ENCODE assay signal across 25 cellular contexts in the genomic region with DNA sequence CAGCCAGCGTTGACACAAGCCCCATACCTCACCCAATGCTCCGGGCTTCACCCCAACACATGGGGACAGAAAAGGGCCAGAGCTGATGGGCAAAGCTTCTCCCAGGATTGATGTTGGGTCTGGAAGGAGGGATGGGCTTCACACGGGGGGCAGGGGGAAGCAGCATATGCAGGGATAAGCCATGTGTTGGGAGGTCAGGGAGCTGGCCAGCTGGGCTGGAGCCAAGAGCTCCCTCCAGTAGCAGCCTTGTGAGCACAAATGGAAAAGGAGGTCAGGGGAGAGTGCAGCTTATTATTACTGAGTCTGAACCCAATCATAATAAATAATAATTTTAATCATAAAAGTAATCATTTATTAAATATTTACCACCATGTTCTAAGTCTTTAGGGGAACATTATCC. TPM values are rescaled to one million over a fixed set of nuclear protein-coding genes. Genes with fewer than 3 reads are reported as not detected.
"Had no signal": no experiment of that assay in that cellular context is flagged by ENCODE, and none has a peak within 500 bp of the region (broad histone marks: within the 10 kb centered on the region; RNA-seq: fewer than 3 reads in every experiment).

No MANE protein-coding gene starts in this region.

- H3K4me1 ChIP-seq: esophagus squamous epithelium, heart right ventricle, left ventricle myocardium inferior, lower lobe of right lung, parathyroid adenoma, right lobe of liver, suprapubic skin, transverse colon, vagina had no signal

- H3K27me3 ChIP-seq: right lobe of liver, suprapubic skin, transverse colon, vagina had no signal

- H3K9me3 ChIP-seq: esophagus squamous epithelium, heart right ventricle, left ventricle myocardium inferior, lower lobe of right lung, right lobe of liver, suprapubic skin, transverse colon, vagina had no signal

- H3K27ac ChIP-seq: esophagus squamous epithelium, heart right ventricle, left ventricle myocardium inferior, lower lobe of right lung, parathyroid adenoma, right lobe of liver, suprapubic skin, transverse colon, vagina had no signal

- ATAC-seq: effector memory CD8-positive, alpha-beta T cell; heart right ventricle; left colon; lower lobe of right lung; natural killer cell; right lobe of liver; stimulated activated naive CD8-positive, alpha-beta T cell treated with anti-CD3 and anti-CD28 coated beads, Interleukin-15, amount 100 ng/mL, for 72 hours had no signal

- H3K36me3 ChIP-seq: esophagus squamous epithelium, heart right ventricle, left ventricle myocardium inferior, lower lobe of right lung, right lobe of liver, suprapubic skin, transverse colon, vagina had no signal

- H3K4me3 ChIP-seq: esophagus squamous epithelium, heart right ventricle, left ventricle myocardium inferior, lower lobe of right lung, right lobe of liver, smooth muscle cell, suprapubic skin, transverse colon, vagina had no signal

- DNase-seq: cortex of kidney; effector memory CD8-positive, alpha-beta T cell; erythroblast; esophagus squamous epithelium; foreskin melanocyte; glutamatergic neuron; heart right ventricle; hippocampal formation; kidney glomerular epithelial cell; left colon; left ventricle myocardium inferior; lower lobe of right lung; natural killer cell; stimulated activated CD4-positive, alpha-beta T cell treated with anti-CD3 and anti-CD28 coated beads, Interleukin-12 subunit alpha, Interleukin-12 subunit beta, amount 100 ng/mL, for 4 hours; stimulated activated CD4-positive, alpha-beta T cell treated with anti-CD3 and anti-CD28 coated beads, Interleukin-1b, Interleukin-23, amount 100 ng/mL, for 48 hours; stimulated activated CD4-positive, alpha-beta T cell treated with anti-CD3 and anti-CD28 coated beads, Interleukin-4, amount 100 ng/mL, for 1 hour; stimulated activated CD8-positive, alpha-beta memory T cell treated with anti-CD3 and anti-CD28 coated beads, Interleukin-4, amount 100 ng/mL, for 48 hours; stimulated activated naive CD4-positive, alpha-beta T cell; stimulated activated naive CD8-positive, alpha-beta T cell treated with anti-CD3 and anti-CD28 coated beads, Interleukin-15, amount 100 ng/mL, for 72 hours; transverse colon had no signal

RNA-seq across cellular contexts. Expression of gene PLEKHD1, which starts 9.3 kb away (rescaled TPM):
- total RNA-seq: smooth muscle cell, vagina had no signal
